In genomic region chr4:77849278-77849965, GRCh38 we compare ENCODE assay signal across 17 cellular contexts. TPM values are rescaled to one million over a fixed set of nuclear protein-coding genes. Genes with fewer than 3 reads are reported as not detected.
DNase-seq lines count a peak whose midpoint lies in the region; ATAC-seq and TF ChIP-seq lines count a peak whose summit lies in the region.
"Had no signal": no experiment of that assay in that cellular context is flagged by ENCODE, and none has a peak within 500 bp of the region (broad histone marks: within the 10 kb centered on the region; RNA-seq: fewer than 3 reads in every experiment).

No MANE protein-coding gene starts in this region.

- DNase-seq in DMS153 treated with DMSO at 0.1 percent for 48 hours (lab: John Stamatoyannopoulos, UW; ENCODE audit: unreplicated experiment) (peak; percentile 82), LHCN-M2 (ENCODE audit: low read depth) (peak; percentile 82), NCI-H510A (lab: John Stamatoyannopoulos, UW) (peak; percentile 78), epithelial cell of esophagus (ENCODE audit: low read depth) (peak; percentile 3), D341Med (ENCODE audit: low spot score) (no peak), progenitor cell of endocrine pancreas (ENCODE audit: low spot score, unreplicated experiment) (no peak), T-helper 17 cell (no peak)
- DNase-seq in stimulated activated CD4-positive, alpha-beta T cell treated with anti-CD3 and anti-CD28 coated beads, Interleukin-4, amount 100 ng/mL, for 1 hour, result no peak
- DNase-seq: CD8-positive, alpha-beta memory T cell; Kasumi-1; MV-4-11; NCI-H1930; NCI-H226; NCI-H82; SIG-M5; T-helper 9 cell had no signal

- H3K4me3 ChIP-seq in epithelial cell of esophagus (ENCODE audit: low read length), result no peak overlapping the region
- H3K4me3 ChIP-seq: HAP-1 had no signal

- H3K4me3 Mint-ChIP-seq in progenitor cell of endocrine pancreas (ENCODE audit: low read depth), result no peak overlapping the region
- H3K4me3 Mint-ChIP-seq in T-helper 17 cell, result no peak overlapping the region
- H3K4me3 Mint-ChIP-seq: CD8-positive, alpha-beta memory T cell had no signal

- no peak for TF ChIP-seq CTCF in epithelial cell of esophagus (IDR thresholded peaks at IDR 0.05; ENCODE audit: insufficient read depth, low read depth, low read length, missing control alignments)
- no peak for TF ChIP-seq CTCF in progenitor cell of endocrine pancreas (IDR thresholded peaks at IDR 0.05; ENCODE audit: unreplicated experiment)

- H3K4me1 Mint-ChIP-seq in progenitor cell of endocrine pancreas (ENCODE audit: low read depth), result no peaks in the 10 kb centered on the region
- H3K4me1 Mint-ChIP-seq in T-helper 17 cell, result peaks cover 21% of the 10 kb centered on the region

- no peak for ATAC-seq in T-helper 17 cell

- H3K27ac Mint-ChIP-seq in progenitor cell of endocrine pancreas (no peak overlapping the region), T-helper 17 cell (no peak overlapping the region)
- H3K27ac Mint-ChIP-seq: CD8-positive, alpha-beta memory T cell had no signal

- H3K27me3 Mint-ChIP-seq in progenitor cell of endocrine pancreas (no peaks in the 10 kb centered on the region), T-helper 17 cell (no peaks in the 10 kb centered on the region)
- H3K27me3 Mint-ChIP-seq: CD8-positive, alpha-beta memory T cell had no signal

- H3K9me3 Mint-ChIP-seq in progenitor cell of endocrine pancreas (ENCODE audit: low read depth), result no peaks in the 10 kb centered on the region
- H3K9me3 Mint-ChIP-seq: CD8-positive, alpha-beta memory T cell had no signal

- no peaks in the 10 kb centered on the region for H3K9me3 ChIP-seq in T-helper 17 cell (ENCODE audit: control insufficient read depth, low read length, poor library complexity, severe bottlenecking)
- H3K9me3 ChIP-seq: HAP-1 had no signal

- H3K36me3 Mint-ChIP-seq in progenitor cell of endocrine pancreas (ENCODE audit: insufficient read depth), result no peaks in the 10 kb centered on the region
- no peaks in the 10 kb centered on the region for H3K36me3 Mint-ChIP-seq in T-helper 17 cell (ENCODE audit: low read depth)
- H3K36me3 Mint-ChIP-seq: CD8-positive, alpha-beta memory T cell had no signal

RNA-seq across cellular contexts. Expression of gene MRPL1, which starts 13.2 kb away (rescaled TPM):
- total RNA-seq in LHCN-M2 (2014; rRNA removed) (39.4 TPM in 2 replicates), progenitor cell of endocrine pancreas (25.7 and 32.7 TPM in 2 replicates), T-helper 17 cell (10 to 100 TPM; 15.4 to 19.0 TPM)
- 20.6 TPM for polyA plus RNA-seq in LHCN-M2 (2012)

RNA-seq across cellular contexts. Expression of gene CNOT6L, which starts 30.3 kb away (rescaled TPM):
- total RNA-seq in LHCN-M2 (2014; rRNA removed) (7.4 and 8.3 TPM in 2 replicates), progenitor cell of endocrine pancreas (39.7 and 42.4 TPM in 2 replicates), T-helper 17 cell (100 to 1,000 TPM; 142 to 160 TPM)
- 3.5 TPM for polyA plus RNA-seq in LHCN-M2 (2012)

Comparison
In these comparisons a context has a peak if more than half of its experiments do, and no peak if none do; other contexts are left out.
1. DNase-seq: peak in DMS153 treated with DMSO at 0.1 percent for 48 hours (single experiment), LHCN-M2 (single experiment), NCI-H510A (single experiment) and epithelial cell of esophagus (single experiment); none in D341Med (single experiment), progenitor cell of endocrine pancreas (single experiment), T-helper 17 cell (0 of 3) and stimulated activated CD4-positive, alpha-beta T cell treated with anti-CD3 and anti-CD28 coated beads, Interleukin-4, amount 100 ng/mL, for 1 hour (single experiment).